24 cellular contexts compared by ENCODE assay signal in the genomic region with DNA sequence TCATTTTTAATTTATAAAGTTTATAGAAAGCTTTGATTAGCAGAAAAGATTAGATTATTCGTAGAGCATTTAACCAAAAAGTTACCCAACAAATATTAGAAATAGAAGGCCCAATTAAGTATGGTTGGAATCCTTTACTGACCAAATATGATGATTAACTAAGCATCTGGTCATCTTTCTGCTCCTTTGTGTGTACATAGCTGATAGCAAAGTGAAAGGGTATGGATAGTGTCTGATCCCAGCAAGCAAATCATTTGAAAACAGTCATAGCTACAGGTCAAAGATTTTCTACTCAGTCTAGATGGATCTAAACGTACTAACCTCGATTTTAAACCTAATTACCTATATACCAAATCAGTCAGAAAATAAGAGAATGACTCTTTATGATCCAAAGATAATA. TPM values are rescaled to one million over a fixed set of nuclear protein-coding genes. Genes with fewer than 3 reads are reported as not detected.
"Had no signal": no experiment of that assay in that cellular context is flagged by ENCODE, and none has a peak within 500 bp of the region (broad histone marks: within the 10 kb centered on the region; RNA-seq: fewer than 3 reads in every experiment).

No MANE protein-coding gene starts in this region.

- DNase-seq: activated CD4-positive, alpha-beta T cell treated with anti-CD3 and anti-CD28 coated beads, Interleukin-2, amount 10 ng/mL, durations not matched to agents 24 days and 14 days; activated CD4-positive, alpha-beta T cell treated with anti-CD3 and anti-CD28 coated beads, Interleukin-2, amount 50 U/mL, for 48 hours; activated CD4-positive, CD25-positive, alpha-beta regulatory T cell treated with anti-CD3 and anti-CD28 coated beads, Interleukin-2, amount 50 U/mL, for 72 hours; activated CD8-positive, alpha-beta memory T cell treated with anti-CD3 and anti-CD28 coated beads, Interleukin-2, amount 10 ng/mL, durations not matched to agents 7 days and 5 days; activated effector memory CD4-positive, alpha-beta T cell treated with Interleukin-2 at 50 U/mL for 16 hours; activated naive CD4-positive, alpha-beta T cell treated with Interleukin-2 at 50 U/mL for 16 hours; activated T-cell treated with anti-CD3 and anti-CD28 coated beads, Interleukin-2, amount 50 U/mL, for 24 hours; brain microvascular endothelial cell; Kasumi-1; MV-4-11; NCI-H1105 treated with DMSO at 0.1 percent for 48 hours; NCI-H1436 treated with DMSO at 0.1 percent for 48 hours; NCI-H187; NCI-H2081; NCI-H510A treated with DMSO at 0.1 percent for 48 hours; PC-9; SHP77 treated with DMSO at 0.1 percent for 48 hours; T-helper 17 cell; T-helper 9 cell had no signal

- H3K27ac ChIP-seq: brain microvascular endothelial cell, cardiac muscle cell, PC-9 had no signal

- H3K36me3 ChIP-seq: brain microvascular endothelial cell, cardiac muscle cell had no signal

- H3K4me3 ChIP-seq: cardiac muscle cell, PC-9 had no signal

- H3K27me3 ChIP-seq: brain microvascular endothelial cell had no signal

RNA-seq across cellular contexts. Expression of gene MAB21L2, which starts 7.3 kb away (rescaled TPM):
- total RNA-seq: activated CD4-positive, alpha-beta T cell treated with anti-CD3 and anti-CD28 coated beads, Interleukin-2, amount 10 ng/mL, durations not matched to agents 24 days and 14 days; activated CD8-positive, alpha-beta memory T cell treated with anti-CD3 and anti-CD28 coated beads, Interleukin-2, amount 10 ng/mL, durations not matched to agents 7 days and 5 days; activated naive CD4-positive, alpha-beta T cell treated with anti-CD3 and anti-CD28 coated beads, Interleukin-2, amount 50 U/mL, for 72 hours; activated T-helper 1 cell treated with anti-CD3 and anti-CD28 coated beads, Interleukin-12 subunit alpha, Interleukin-12 subunit beta, Interleukin-2, Interleukin-4 antibody, amounts not matched to agents 30 ng/mL and 10 ng/mL and 1 ng/mL, durations not matched to agents 14 hours and 24 hours and 36 hours; PC-9; SK-MEL-5; T-helper 17 cell; WTC11 had no signal
